In genomic region chr14:90720336-90720735, GRCh38 we compare ENCODE assay signal across 1 cellular context.
TF ChIP-seq lines count a peak whose summit lies in the region.

No MANE protein-coding gene starts in this region.

TF ChIP-seq in WTC11, 78 proteins besides CTCF, POLR2A, EP300 and RAD21 (continued from another document):
- TF ChIP-seq ZNF532 (CRISPR knock-in tag; IDR thresholded peaks at IDR 0.05; ENCODE audit: borderline replicate concordance) (no peak), MAX (CRISPR knock-in tag; IDR thresholded peaks at IDR 0.05) (no peak), CBFB (CRISPR knock-in tag; IDR thresholded peaks at IDR 0.05; ENCODE audit: low read depth) (no peak), ZBTB21 (CRISPR knock-in tag; IDR thresholded peaks at IDR 0.05; ENCODE audit: borderline replicate concordance) (no peak), FOXK1 (CRISPR knock-in tag; IDR thresholded peaks at IDR 0.05) (no peak), ZMAT4 (CRISPR knock-in tag; IDR thresholded peaks at IDR 0.05) (no peak), ZNF512 (CRISPR knock-in tag; IDR thresholded peaks at IDR 0.05; ENCODE audit: borderline replicate concordance) (no peak), TEAD1 (CRISPR knock-in tag; IDR thresholded peaks at IDR 0.05) (no peak), GRHL2 (CRISPR knock-in tag; IDR thresholded peaks at IDR 0.05; ENCODE audit: insufficient replicate concordance, severe bottlenecking) (no peak), ZNF416 (CRISPR knock-in tag; IDR thresholded peaks at IDR 0.05) (no peak), JAZF1 (CRISPR knock-in tag; IDR thresholded peaks at IDR 0.05) (no peak), E2F4 (CRISPR knock-in tag; IDR thresholded peaks at IDR 0.05; ENCODE audit: borderline replicate concordance, low read depth) (no peak)
- TF ChIP-seq, protein P1, sequence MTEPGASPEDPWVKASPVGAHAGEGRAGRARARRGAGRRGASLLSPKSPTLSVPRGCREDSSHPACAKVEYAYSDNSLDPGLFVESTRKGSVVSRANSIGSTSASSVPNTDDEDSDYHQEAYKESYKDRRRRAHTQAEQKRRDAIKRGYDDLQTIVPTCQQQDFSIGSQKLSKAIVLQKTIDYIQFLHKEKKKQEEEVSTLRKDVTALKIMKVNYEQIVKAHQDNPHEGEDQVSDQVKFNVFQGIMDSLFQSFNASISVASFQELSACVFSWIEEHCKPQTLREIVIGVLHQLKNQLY (CRISPR knock-in tag; IDR thresholded peaks at IDR 0.05): no peak
- TF ChIP-seq, protein P2, sequence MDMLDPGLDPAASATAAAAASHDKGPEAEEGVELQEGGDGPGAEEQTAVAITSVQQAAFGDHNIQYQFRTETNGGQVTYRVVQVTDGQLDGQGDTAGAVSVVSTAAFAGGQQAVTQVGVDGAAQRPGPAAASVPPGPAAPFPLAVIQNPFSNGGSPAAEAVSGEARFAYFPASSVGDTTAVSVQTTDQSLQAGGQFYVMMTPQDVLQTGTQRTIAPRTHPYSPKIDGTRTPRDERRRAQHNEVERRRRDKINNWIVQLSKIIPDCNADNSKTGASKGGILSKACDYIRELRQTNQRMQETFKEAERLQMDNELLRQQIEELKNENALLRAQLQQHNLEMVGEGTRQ (CRISPR knock-in tag; IDR thresholded peaks at IDR 0.05): no peak
- TF ChIP-seq, protein P3, sequence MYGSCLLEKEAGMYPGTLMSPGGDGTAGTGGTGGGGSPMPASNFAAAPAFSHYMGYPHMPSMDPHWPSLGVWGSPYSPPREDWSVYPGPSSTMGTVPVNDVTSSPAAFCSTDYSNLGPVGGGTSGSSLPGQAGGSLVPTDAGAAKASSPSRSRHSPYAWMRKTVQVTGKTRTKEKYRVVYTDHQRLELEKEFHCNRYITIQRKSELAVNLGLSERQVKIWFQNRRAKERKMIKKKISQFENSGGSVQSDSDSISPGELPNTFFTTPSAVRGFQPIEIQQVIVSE (CRISPR knock-in tag; IDR thresholded peaks at IDR 0.05; ENCODE audit: borderline replicate concordance): no peak
